In genomic region chr6:136415351-136416005, GRCh38 we compare ENCODE assay signal across 24 cellular contexts.
DNase-seq lines count a peak whose midpoint lies in the region; ATAC-seq, FAIRE-seq and TF ChIP-seq lines count a peak whose summit lies in the region.
"Had no signal": no experiment of that assay in that cellular context is flagged by ENCODE, and none has a peak within 500 bp of the region (broad histone marks: within the 10 kb centered on the region; RNA-seq: fewer than 3 reads in every experiment).

No MANE protein-coding gene starts in this region.

- no peaks in the 10 kb centered on the region for H4K20me1 ChIP-seq in GM12878 (ENCODE audit: control insufficient read depth, insufficient read depth)
- H4K20me1 ChIP-seq in PC-3 (ENCODE audit: low read length) = no peaks in the 10 kb centered on the region
- H4K20me1 ChIP-seq: BLaER1 treated with 17β-estradiol and CSF1 and Interleukin-3, amounts not matched to agents 10 nM and 100 nM had no signal

- in situ Hi-C loops in GM12878 (cut with MboI) = no loop called here

- TF ChIP-seq POLR2A in GM12878 (IDR thresholded peaks at IDR 0.05; ENCODE audit: low read depth, low read length) = no peak

- BruUV-seq in GM12878 (replicated peaks; lab: Mats Ljungman, UMichigan) (no TSS peak), PC-3 (replicated peaks; lab: Mats Ljungman, UMichigan) (no TSS peak)

- H3K79me2 ChIP-seq in GM12878 (ENCODE audit: control insufficient read depth, insufficient read depth, low read length) (no peaks in the 10 kb centered on the region), PC-3 (ENCODE audit: low read length) (no peaks in the 10 kb centered on the region)

- no peak overlapping the region for H3K4me3 ChIP-seq in GM12878
- H3K4me3 ChIP-seq in naive thymus-derived CD4-positive, alpha-beta T cell (ENCODE audit: low read length) = no peak overlapping the region
- no peak overlapping the region for H3K4me3 ChIP-seq in PC-3 (ENCODE audit: low read length)
- H3K4me3 ChIP-seq: BLaER1 treated with 17β-estradiol and CSF1 and Interleukin-3, amounts not matched to agents 10 nM and 100 nM; right atrium auricular region; upper lobe of left lung had no signal

- TF ChIP-seq CTCF in GM12878 (IDR thresholded peaks at IDR 0.05 in 2 of 3, conservative IDR thresholded peaks at IDR 0.05 in 1 of 3; ENCODE audit: control insufficient read depth in 2 of 3, extremely low read depth in 1 of 3, insufficient read depth in 1 of 3, low read depth in 3 of 3, low read length in 3 of 3) = no peak
- TF ChIP-seq CTCF in PC-3 (conservative IDR thresholded peaks at IDR 0.05; ENCODE audit: low read depth, low read length) = no peak

- intact Hi-C loops in GM12878 (cut with micrococcal nuclease; ENCODE audit: unreplicated experiment) = no loop called here
- intact Hi-C loops in naive thymus-derived CD4-positive, alpha-beta T cell (cut with micrococcal nuclease) = no loop called here
- intact Hi-C loops in PC-3 (cut with micrococcal nuclease) = no loop called here

- RAD21 ChIA-PET in GM12878 (lab: Charles Lee; ENCODE audit: unreplicated experiment) = no interaction called here

- H3K4me1 ChIP-seq in GM12878 (ENCODE audit: control insufficient read depth, insufficient read depth, low read length) (no peaks in the 10 kb centered on the region), PC-3 (ENCODE audit: insufficient read depth, low read length) (peaks cover 4% of the 10 kb centered on the region; the same call in 1 of the 2 replicates)
- no peaks in the 10 kb centered on the region for H3K4me1 ChIP-seq in naive thymus-derived CD4-positive, alpha-beta T cell (ENCODE audit: control insufficient read depth in 2 of 2, insufficient read depth in 2 of 2, low read length in 2 of 2)
- H3K4me1 ChIP-seq: right atrium auricular region had no signal

- no peak for FAIRE-seq in GM12878 (lab: Jason Lieb, UNC)

- SMC1A ChIA-PET in GM12878 (lab: Charles Lee; ENCODE audit: uncharacterized antibody, unreplicated experiment) = no interaction called here

- peak; percentile 29 for DNase-seq in HuH-7 (ENCODE audit: low spot score)
- peak; percentile 85 for DNase-seq in NOMO-1 treated with DMSO at 0.1 percent for 48 hours (lab: John Stamatoyannopoulos, UW; ENCODE audit: unreplicated experiment)
- DNase-seq in GM12878 (ENCODE audit: low read depth, low spot score) = no peak
- no peak for DNase-seq in naive thymus-derived CD4-positive, alpha-beta T cell
- no peak for DNase-seq in PC-3
- DNase-seq in iPS-NIHi11 (ENCODE audit: low spot score) = no peak
- DNase-seq: activated CD4-positive, CD25-positive, alpha-beta regulatory T cell; activated CD8-positive, alpha-beta memory T cell treated with anti-CD3 and anti-CD28 coated beads, Interleukin-2, amount 10 ng/mL, durations not matched to agents 7 days and 5 days; central memory CD4-positive, alpha-beta T cell; effector CD8-positive, alpha-beta T cell; GOT3; hypothalamus; kidney glomerular epithelial cell; MM.1S; NCI-H2107; NCI-H748 treated with DMSO at 0.1 percent for 48 hours; occipital lobe had no signal

- H3K9me2 ChIP-seq in PC-3 (replicated peaks; ENCODE audit: low read length) = no peaks in the 10 kb centered on the region

- no peak overlapping the region for H2AFZ ChIP-seq in GM12878 (ENCODE audit: control insufficient read depth, low read depth, low read length)
- no peak overlapping the region for H2AFZ ChIP-seq in PC-3 (ENCODE audit: low read length)

- ATAC-seq in GM12878 = no peak
- peak; percentile 40 for ATAC-seq in naive thymus-derived CD4-positive, alpha-beta T cell
- ATAC-seq in PC-3 = no peak
- ATAC-seq in HG03108 (IDR thresholded peaks at IDR 0.05; ENCODE audit: unreplicated experiment) = no peak
- ATAC-seq in activated CD4-positive, CD25-positive, alpha-beta regulatory T cell treated with anti-CD3 and anti-CD28 coated beads, Interleukin-2, amount 50 U/mL, for 24 hours = no peak
- ATAC-seq: activated CD8-positive, alpha-beta memory T cell treated with anti-CD3 and anti-CD28 coated beads, Interleukin-2, amount 10 ng/mL, durations not matched to agents 7 days and 5 days had no signal

- no peaks in the 10 kb centered on the region for H3K9me3 ChIP-seq in GM12878 (replicated peaks; ENCODE audit: control insufficient read depth, insufficient read depth, low read length)
- H3K9me3 ChIP-seq in naive thymus-derived CD4-positive, alpha-beta T cell (ENCODE audit: control insufficient read depth in 2 of 3, low read length in 3 of 3) = no peaks in the 10 kb centered on the region
- no peaks in the 10 kb centered on the region for H3K9me3 ChIP-seq in PC-3 (ENCODE audit: low read length)
- H3K9me3 ChIP-seq: BLaER1 treated with 17β-estradiol and CSF1 and Interleukin-3, amounts not matched to agents 10 nM and 100 nM; right atrium auricular region; upper lobe of left lung had no signal

- CTCF ChIA-PET in GM12878 (lab: Yijun Ruan, JAX) (no interaction called here), PC-3 (lab: Charles Lee) (interaction anchor here (0.6 kb wide), 1 partner anchor 120 kb away, joined by 4 read pairs; no protein-coding TSS in a partner anchor)
- CTCF ChIA-PET in naive thymus-derived CD4-positive, alpha-beta T cell (lab: Charles Lee) = no interaction called here

- POLR2A ChIA-PET in GM12878 (lab: Charles Lee) (interaction anchor here (0.6 kb wide), 1 partner anchor 40 kb away, joined by 4 read pairs; no protein-coding TSS in a partner anchor), PC-3 (lab: Charles Lee; ENCODE audit: unreplicated experiment) (no interaction called here)
- POLR2A ChIA-PET in naive thymus-derived CD4-positive, alpha-beta T cell (lab: Charles Lee) = no interaction called here

- peaks cover 0 to 2% (median 0%) of the 10 kb centered on the region in 7 donors for H3K4me1 Mint-ChIP-seq in naive thymus-derived CD4-positive, alpha-beta T cell

- no peak overlapping the region for H3K27ac ChIP-seq in GM12878 (ENCODE audit: control insufficient read depth, insufficient read depth)
- no peak overlapping the region for H3K27ac ChIP-seq in naive thymus-derived CD4-positive, alpha-beta T cell (ENCODE audit: low read depth, low read length)
- H3K27ac ChIP-seq in PC-3 (ENCODE audit: low read length) = no peak overlapping the region
- H3K27ac ChIP-seq: BLaER1 treated with 17β-estradiol and CSF1 and Interleukin-3, amounts not matched to agents 10 nM and 100 nM; right atrium auricular region; upper lobe of left lung had no signal

- no peak overlapping the region for H3K4me3 Mint-ChIP-seq in naive thymus-derived CD4-positive, alpha-beta T cell
- H3K4me3 Mint-ChIP-seq: activated CD8-positive, alpha-beta memory T cell treated with anti-CD3 and anti-CD28 coated beads, Interleukin-2, amount 10 ng/mL, durations not matched to agents 7 days and 5 days; stimulated activated naive CD8-positive, alpha-beta T cell treated with anti-CD3 and anti-CD28 coated beads, Interleukin-15, Interleukin-2, amounts not matched to agents 100 ng/mL and 50 ng/mL, for 24 hours had no signal

- no peak for TF ChIP-seq RAD21 in GM12878 (IDR thresholded peaks at IDR 0.05; ENCODE audit: insufficient read depth, low read depth, low read length)

- H3K9me3 Mint-ChIP-seq in naive thymus-derived CD4-positive, alpha-beta T cell = no peaks in the 10 kb centered on the region
- H3K9me3 Mint-ChIP-seq: activated T-helper 2 cell treated with anti-CD3 and anti-CD28 coated beads, Interferon-gamma antibody, Interleukin-2, Interleukin-4, amounts not matched to agents 10 μg/mL and 5 μg/mL and 100 μg/mL, durations not matched to agents 14 hours and 24 hours and 36 hours; stimulated activated naive CD8-positive, alpha-beta T cell treated with anti-CD3 and anti-CD28 coated beads, Interleukin-15, Interleukin-2, amounts not matched to agents 100 ng/mL and 50 ng/mL, for 24 hours had no signal

- H3K27me3 ChIP-seq in GM12878 (replicated peaks in 1 of 2; ENCODE audit: control insufficient read depth in 2 of 2, insufficient read depth in 2 of 2, low read length in 1 of 2) = peaks cover 0 to 5% of the 10 kb centered on the region in 2 experiments; a peak in 1 of 4 replicates
- H3K27me3 ChIP-seq in naive thymus-derived CD4-positive, alpha-beta T cell (ENCODE audit: control insufficient read depth in 2 of 2, insufficient read depth in 2 of 2, low read length in 2 of 2) = no peaks in the 10 kb centered on the region
- H3K27me3 ChIP-seq in PC-3 (ENCODE audit: low read length) = no peaks in the 10 kb centered on the region
- H3K27me3 ChIP-seq: BLaER1 treated with 17β-estradiol and CSF1 and Interleukin-3, amounts not matched to agents 10 nM and 100 nM; right atrium auricular region; upper lobe of left lung had no signal

- no peaks in the 10 kb centered on the region for H3K36me3 Mint-ChIP-seq in naive thymus-derived CD4-positive, alpha-beta T cell
- H3K36me3 Mint-ChIP-seq: activated CD8-positive, alpha-beta memory T cell treated with anti-CD3 and anti-CD28 coated beads, Interleukin-2, amount 10 ng/mL, durations not matched to agents 7 days and 5 days had no signal

- no peak for TF ChIP-seq EP300 in GM12878 (IDR thresholded peaks at IDR 0.05; ENCODE audit: borderline replicate concordance in 1 of 2, control insufficient read depth in 1 of 2, low read depth in 2 of 2, low read length in 2 of 2)

- H3K36me3 ChIP-seq in GM12878 (ENCODE audit: control insufficient read depth in 2 of 2, insufficient read depth in 2 of 2, low read length in 1 of 2) = no peaks in the 10 kb centered on the region
- H3K36me3 ChIP-seq in naive thymus-derived CD4-positive, alpha-beta T cell (ENCODE audit: control insufficient read depth in 2 of 3, insufficient read depth in 3 of 3, low read length in 3 of 3) = no peaks in the 10 kb centered on the region
- no peaks in the 10 kb centered on the region for H3K36me3 ChIP-seq in PC-3 (ENCODE audit: low read depth, low read length)
- H3K36me3 ChIP-seq: BLaER1 treated with 17β-estradiol and CSF1 and Interleukin-3, amounts not matched to agents 10 nM and 100 nM; right atrium auricular region; upper lobe of left lung had no signal

- no peak overlapping the region for H3K9ac ChIP-seq in GM12878 (ENCODE audit: control insufficient read depth, insufficient read depth, low read length)
- no peak overlapping the region for H3K9ac ChIP-seq in PC-3 (ENCODE audit: low read length)
- H3K9ac ChIP-seq: BLaER1 treated with 17β-estradiol and CSF1 and Interleukin-3, amounts not matched to agents 10 nM and 100 nM had no signal

- H3K4me2 ChIP-seq in GM12878 (ENCODE audit: control insufficient read depth, insufficient read depth) (no peak overlapping the region), PC-3 (ENCODE audit: low read length) (no peak overlapping the region)

- H3K27ac Mint-ChIP-seq in naive thymus-derived CD4-positive, alpha-beta T cell = no peak overlapping the region
- H3K27ac Mint-ChIP-seq: activated CD8-positive, alpha-beta memory T cell treated with anti-CD3 and anti-CD28 coated beads, Interleukin-2, amount 10 ng/mL, durations not matched to agents 7 days and 5 days; activated T-helper 2 cell treated with anti-CD3 and anti-CD28 coated beads, Interferon-gamma antibody, Interleukin-2, Interleukin-4, amounts not matched to agents 10 μg/mL and 5 μg/mL and 100 μg/mL, durations not matched to agents 14 hours and 24 hours and 36 hours; stimulated activated naive CD8-positive, alpha-beta T cell treated with anti-CD3 and anti-CD28 coated beads, Interleukin-15, Interleukin-2, amounts not matched to agents 100 ng/mL and 50 ng/mL, for 24 hours had no signal

- 50% methylated on average over 5 of the region's 5 CpGs for WGBS in GM12878 (ENCODE audit: insufficient coverage, insufficient replicate concordance, low lambda C conversion rate, missing lambda C conversion rate)

- H3F3A ChIP-seq in PC-3 (ENCODE audit: low read length, unreplicated experiment) = no peaks in the 10 kb centered on the region

- peaks cover 0 to 11% (median 2%) of the 10 kb centered on the region in 5 donors for H3K27me3 Mint-ChIP-seq in naive thymus-derived CD4-positive, alpha-beta T cell
- H3K27me3 Mint-ChIP-seq: activated CD8-positive, alpha-beta memory T cell treated with anti-CD3 and anti-CD28 coated beads, Interleukin-2, amount 10 ng/mL, durations not matched to agents 7 days and 5 days; stimulated activated naive CD8-positive, alpha-beta T cell treated with anti-CD3 and anti-CD28 coated beads, Interleukin-15, Interleukin-2, amounts not matched to agents 100 ng/mL and 50 ng/mL, for 24 hours had no signal

Comparison
In these comparisons a context has a peak if more than half of its experiments do, and no peak if none do; other contexts are left out.
1. DNase-seq: peak in HuH-7 (single experiment) and NOMO-1 treated with DMSO at 0.1 percent for 48 hours (single experiment); none in GM12878 (single experiment), naive thymus-derived CD4-positive, alpha-beta T cell (0 of 9), PC-3 (single experiment) and iPS-NIHi11 (single experiment).